Comparison of ENCODE assay signal across 8 cellular contexts in genomic region chr7:36389371-36390198, GRCh38.
A peak's percentile ranks its signal among the peaks of the same experiment; 100 is the strongest.
DNase-seq lines count a peak whose midpoint lies in the region; ATAC-seq and TF ChIP-seq lines count a peak whose summit lies in the region.

A gene with protein sequence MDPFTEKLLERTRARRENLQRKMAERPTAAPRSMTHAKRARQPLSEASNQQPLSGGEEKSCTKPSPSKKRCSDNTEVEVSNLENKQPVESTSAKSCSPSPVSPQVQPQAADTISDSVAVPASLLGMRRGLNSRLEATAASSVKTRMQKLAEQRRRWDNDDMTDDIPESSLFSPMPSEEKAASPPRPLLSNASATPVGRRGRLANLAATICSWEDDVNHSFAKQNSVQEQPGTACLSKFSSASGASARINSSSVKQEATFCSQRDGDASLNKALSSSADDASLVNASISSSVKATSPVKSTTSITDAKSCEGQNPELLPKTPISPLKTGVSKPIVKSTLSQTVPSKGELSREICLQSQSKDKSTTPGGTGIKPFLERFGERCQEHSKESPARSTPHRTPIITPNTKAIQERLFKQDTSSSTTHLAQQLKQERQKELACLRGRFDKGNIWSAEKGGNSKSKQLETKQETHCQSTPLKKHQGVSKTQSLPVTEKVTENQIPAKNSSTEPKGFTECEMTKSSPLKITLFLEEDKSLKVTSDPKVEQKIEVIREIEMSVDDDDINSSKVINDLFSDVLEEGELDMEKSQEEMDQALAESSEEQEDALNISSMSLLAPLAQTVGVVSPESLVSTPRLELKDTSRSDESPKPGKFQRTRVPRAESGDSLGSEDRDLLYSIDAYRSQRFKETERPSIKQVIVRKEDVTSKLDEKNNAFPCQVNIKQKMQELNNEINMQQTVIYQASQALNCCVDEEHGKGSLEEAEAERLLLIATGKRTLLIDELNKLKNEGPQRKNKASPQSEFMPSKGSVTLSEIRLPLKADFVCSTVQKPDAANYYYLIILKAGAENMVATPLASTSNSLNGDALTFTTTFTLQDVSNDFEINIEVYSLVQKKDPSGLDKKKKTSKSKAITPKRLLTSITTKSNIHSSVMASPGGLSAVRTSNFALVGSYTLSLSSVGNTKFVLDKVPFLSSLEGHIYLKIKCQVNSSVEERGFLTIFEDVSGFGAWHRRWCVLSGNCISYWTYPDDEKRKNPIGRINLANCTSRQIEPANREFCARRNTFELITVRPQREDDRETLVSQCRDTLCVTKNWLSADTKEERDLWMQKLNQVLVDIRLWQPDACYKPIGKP (plus strand): TSS chr7:36389862. CDS start chr7:36390027, 165 bp downstream.

- peak within 1 kb of the TSS; percentile 79 for H3K4me2 ChIP-seq in OCI-LY1 (ENCODE audit: low read length)

- H4K20me1 ChIP-seq in OCI-LY1 (ENCODE audit: insufficient read depth, low read length) = no peaks in the 10 kb centered on the region

- H3K36me3 ChIP-seq in HUES48 (ENCODE audit: control insufficient read depth, insufficient read depth, low read length) (no peaks in the 10 kb centered on the region), OCI-LY1 (ENCODE audit: insufficient read depth, low read length) (peaks cover 23% of the 10 kb centered on the region)

- no peaks in the 10 kb centered on the region for H3K9me2 ChIP-seq in OCI-LY1 (ENCODE audit: low read depth, low read length)

- DNase-seq in D341Med (ENCODE audit: low spot score) (peak; percentile 100), activated T-cell treated with anti-CD3 and anti-CD28 coated beads for 1 hour (ENCODE audit: low read depth) (peak; percentile 77), epidermal melanocyte (ENCODE audit: insufficient read length, low spot score) (peak; percentile 85), middle frontal gyrus (ENCODE audit: extremely low spot score, low spot score) (peak; percentile 84)
- peak; percentile 79 to 80 for DNase-seq in stimulated activated CD8-positive, alpha-beta memory T cell treated with anti-CD3 and anti-CD28 coated beads, Interleukin-15, amount 100 ng/mL, for 48 hours (ENCODE audit: low read depth in 2 of 2)

- H3K4me3 ChIP-seq in HUES48 (ENCODE audit: low read depth, low read length) (peak within 1 kb of the TSS; percentile 95), OCI-LY1 (ENCODE audit: low read depth, low read length, poor library complexity, severe bottlenecking) (peak within 1 kb of the TSS; percentile 80)

- ATAC-seq in GM21390 (IDR thresholded peaks at IDR 0.05; ENCODE audit: unreplicated experiment) = peak; percentile 72

- peak within 1 kb of the TSS; percentile 89 for H3K9ac ChIP-seq in HUES48 (ENCODE audit: low read depth, low read length)
- peak within 1 kb of the TSS; percentile 87 for H3K9ac ChIP-seq in OCI-LY1 (ENCODE audit: low read length)

- H3K79me2 ChIP-seq in OCI-LY1 (ENCODE audit: insufficient read depth, low read length) = peaks cover 48% of the 10 kb centered on the region

- TF ChIP-seq CTCF in OCI-LY1 (IDR thresholded peaks at IDR 0.05; ENCODE audit: low read length) = no peak

- no peaks in the 10 kb centered on the region for H3K9me3 ChIP-seq in HUES48 (ENCODE audit: control insufficient read depth, insufficient read depth, low read length)
- no peaks in the 10 kb centered on the region; the same call in 1 of the 2 replicates for H3K9me3 ChIP-seq in OCI-LY1 (ENCODE audit: low read length)

- H3F3A ChIP-seq in OCI-LY1 (ENCODE audit: insufficient read depth, low read length) = 0 out of 2 replicates have a peak, but pooled peaks cover 5% of the 10 kb centered on the region

- peaks cover 34% of the 10 kb centered on the region for H3K4me1 ChIP-seq in HUES48 (ENCODE audit: control insufficient read depth, insufficient read depth, low read length)
- peaks cover 32% of the 10 kb centered on the region for H3K4me1 ChIP-seq in OCI-LY1 (ENCODE audit: insufficient read depth, low read length, severe bottlenecking)

- peak within 1 kb of the TSS; percentile 100 for H3K27ac ChIP-seq in HUES48 (ENCODE audit: low read depth, low read length)
- H3K27ac ChIP-seq in OCI-LY1 (ENCODE audit: low read depth, low read length, poor library complexity, severe bottlenecking) = peak within 1 kb of the TSS; percentile 69

- peak within 1 kb of the TSS; percentile 92 for H2AFZ ChIP-seq in OCI-LY1 (ENCODE audit: low read length)

- no peaks in the 10 kb centered on the region for H3K27me3 ChIP-seq in HUES48 (ENCODE audit: control insufficient read depth, insufficient read depth, low read length)
- H3K27me3 ChIP-seq in OCI-LY1 (ENCODE audit: insufficient read depth, low read length) = no peaks in the 10 kb centered on the region

Comparison
In these comparisons a context has a peak if more than half of its experiments do, and no peak if none do; other contexts are left out.
1. Peak in every context shown above with its lines: DNase-seq, ATAC-seq, H3K4me3 ChIP-seq and H3K27ac ChIP-seq.